8 cellular contexts compared by ENCODE assay signal in the genomic region with DNA sequence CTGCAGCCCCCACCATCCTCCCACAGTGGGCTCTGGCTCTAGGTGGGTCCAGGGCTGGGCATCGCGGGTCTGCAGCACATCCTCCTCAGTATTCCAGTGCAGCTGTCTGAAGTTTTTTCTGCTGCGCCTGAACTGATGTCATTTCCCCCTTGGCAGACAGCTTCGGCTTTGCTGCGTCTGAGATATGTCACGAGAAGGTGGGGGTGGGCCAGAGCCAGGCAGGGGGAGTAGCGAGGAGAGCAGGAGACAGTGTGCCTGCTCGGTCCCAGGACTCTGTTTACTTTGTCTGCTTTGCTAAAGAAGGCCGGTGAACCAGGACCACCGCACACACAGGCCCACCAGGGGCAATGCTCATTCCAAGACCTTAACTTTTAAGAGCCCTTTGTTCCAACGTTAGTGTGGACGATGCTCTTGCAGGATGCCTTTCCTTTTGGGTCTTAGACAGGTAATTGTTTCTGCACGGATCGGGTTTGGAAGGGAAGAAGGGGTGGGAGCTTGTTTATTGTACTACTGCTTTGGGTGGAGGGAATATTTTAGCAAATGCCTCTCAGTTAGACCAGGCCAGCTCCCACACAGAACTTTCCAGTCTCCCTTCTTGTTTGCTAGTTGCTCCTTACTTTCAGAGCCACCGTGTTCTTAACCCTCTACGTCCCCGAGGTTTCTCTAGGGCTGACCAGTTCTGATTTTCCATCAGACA. TPM values are rescaled to one million over a fixed set of nuclear protein-coding genes. Genes with fewer than 3 reads are reported as not detected.
A peak's percentile ranks its signal among the peaks of the same experiment; 100 is the strongest.
DNase-seq lines count a peak whose midpoint lies in the region; ATAC-seq and TF ChIP-seq lines count a peak whose summit lies in the region.

No MANE protein-coding gene starts in this region.

- H3K9me3 ChIP-seq in skeletal muscle tissue (ENCODE audit: control insufficient read depth in 3 of 3, low read length in 3 of 3) = no peaks in the 10 kb centered on the region
- no peaks in the 10 kb centered on the region for H3K9me3 ChIP-seq in PC-3 (ENCODE audit: low read length)

- H3K36me3 ChIP-seq in kidney epithelial cell (ENCODE audit: control insufficient read depth, insufficient read depth, low read length) = no peaks in the 10 kb centered on the region
- H3K36me3 ChIP-seq in skeletal muscle tissue (ENCODE audit: control insufficient read depth in 3 of 3, insufficient read depth in 3 of 3, low read length in 3 of 3) = peaks cover 0 to 4% (median 0%) of the 10 kb centered on the region in 3 donors
- no peaks in the 10 kb centered on the region for H3K36me3 ChIP-seq in PC-3 (ENCODE audit: low read depth, low read length)

- H3K79me2 ChIP-seq in PC-3 (ENCODE audit: low read length) = no peaks in the 10 kb centered on the region

- H3K27me3 ChIP-seq in kidney epithelial cell (ENCODE audit: control insufficient read depth, insufficient read depth, low read length) (no peaks in the 10 kb centered on the region), skeletal muscle tissue (ENCODE audit: control insufficient read depth in 3 of 3, insufficient read depth in 3 of 3, low read length in 3 of 3) (no peaks in the 10 kb centered on the region), PC-3 (ENCODE audit: low read length) (no peaks in the 10 kb centered on the region)

- H4K20me1 ChIP-seq in PC-3 (ENCODE audit: low read length) = no peaks in the 10 kb centered on the region

- DNase-seq in AG09309 (ENCODE audit: low read depth) = no peak
- peak; percentile 6 for DNase-seq in MV-4-11 (lab: John Stamatoyannopoulos, UW)
- DNase-seq in cardiac fibroblast (ENCODE audit: low read depth in 2 of 2) = peak; percentile 95
- DNase-seq in kidney epithelial cell (ENCODE audit: low read depth) = no peak
- DNase-seq in PC-3 = no peak

- POLR2A ChIA-PET in PC-3 (lab: Charles Lee; ENCODE audit: unreplicated experiment) = no interaction called here

- no peak overlapping the region for H2AFZ ChIP-seq in PC-3 (ENCODE audit: low read length)

- H3K4me1 ChIP-seq in skeletal muscle tissue (ENCODE audit: control insufficient read depth in 3 of 3, insufficient read depth in 3 of 3, low read length in 3 of 3) (peaks cover 63 to 78% (median 76%) of the 10 kb centered on the region in 3 donors), PC-3 (ENCODE audit: insufficient read depth, low read length) (peaks cover 9% of the 10 kb centered on the region; the same call in 1 of the 2 replicates)

- TF ChIP-seq CTCF in AG09309 (IDR thresholded peaks at IDR 0.05; ENCODE audit: control insufficient read depth, insufficient read depth, low read depth, low read length, missing control alignments) = no peak
- no peak for TF ChIP-seq CTCF in cardiac fibroblast (IDR thresholded peaks at IDR 0.05; ENCODE audit: low read depth, low read length)
- TF ChIP-seq CTCF in kidney epithelial cell (IDR thresholded peaks at IDR 0.05; ENCODE audit: insufficient read depth, low read length, poor library complexity, severe bottlenecking) = no peak
- no peak for TF ChIP-seq CTCF in PC-3 (conservative IDR thresholded peaks at IDR 0.05; ENCODE audit: low read depth, low read length)

- intact Hi-C loops in PC-3 (cut with micrococcal nuclease) = no loop called here

- BruUV-seq in PC-3 (replicated peaks; lab: Mats Ljungman, UMichigan) = no TSS peak

- H3K9ac ChIP-seq in skeletal muscle tissue (ENCODE audit: low read depth in 1 of 3, low read length in 3 of 3) (peak overlapping the region; percentile 82 to 99 (median 96)), PC-3 (ENCODE audit: low read length) (no peak overlapping the region)

- peak overlapping the region; percentile 100 for H3K27ac ChIP-seq in skeletal muscle tissue (ENCODE audit: low read depth, low read length)
- H3K27ac ChIP-seq in PC-3 (ENCODE audit: low read length) = no peak overlapping the region

- no peaks in the 10 kb centered on the region for H3F3A ChIP-seq in PC-3 (ENCODE audit: low read length, unreplicated experiment)

- CTCF ChIA-PET in PC-3 (lab: Charles Lee) = no interaction called here

- H3K4me3 ChIP-seq in AG09309 (ENCODE audit: control insufficient read depth, low read depth, low read length) (peak overlapping the region; percentile 17; the same call in 1 of the 2 replicates), cardiac fibroblast (replicated peaks in 1 of 2; ENCODE audit: low read depth in 2 of 2, low read length in 2 of 2) (peak overlapping the region; percentile 53 to 78), kidney epithelial cell (ENCODE audit: low read depth, low read length) (peak overlapping the region; percentile 36), skeletal muscle tissue (ENCODE audit: low read length in 3 of 3) (peak overlapping the region; percentile 68 to 97 (median 92)), PC-3 (ENCODE audit: low read length) (no peak overlapping the region)

- no peaks in the 10 kb centered on the region for H3K9me2 ChIP-seq in PC-3 (replicated peaks; ENCODE audit: low read length)

- no peak for ATAC-seq in PC-3
- no peak for ATAC-seq in GM21528 (IDR thresholded peaks at IDR 0.05; ENCODE audit: low FRiP score, unreplicated experiment)
- ATAC-seq in GM21526 (IDR thresholded peaks at IDR 0.05; ENCODE audit: low FRiP score, unreplicated experiment) = no peak

- H3K4me2 ChIP-seq in PC-3 (ENCODE audit: low read length) = no peak overlapping the region

RNA-seq across cellular contexts. Expression of gene WBP1L, which starts 32.4 kb away (rescaled TPM):
- 67.1 and 71.8 TPM in 2 replicates for total RNA-seq in kidney epithelial cell
- total RNA-seq in skeletal muscle tissue = 24.0 TPM
- total RNA-seq in PC-3 (2014; rRNA removed) = 23.8 and 24.6 TPM in 2 replicates

Comparison
In these comparisons a context has a peak if more than half of its experiments do, and no peak if none do; other contexts are left out.
1. DNase-seq: peak in MV-4-11 (single experiment) and cardiac fibroblast (2 of 2); none in AG09309 (single experiment), kidney epithelial cell (single experiment) and PC-3 (single experiment).